23 cellular contexts compared by ENCODE assay signal in genomic region chr6:106802141-106802540, GRCh38.
DNase-seq lines count a peak whose midpoint lies in the region; ATAC-seq and TF ChIP-seq lines count a peak whose summit lies in the region.
"Had no signal": no experiment of that assay in that cellular context is flagged by ENCODE, and none has a peak within 500 bp of the region (broad histone marks: within the 10 kb centered on the region; RNA-seq: fewer than 3 reads in every experiment).

No MANE protein-coding gene starts in this region.

- no peaks in the 10 kb centered on the region for H3K9me2 ChIP-seq in SK-N-SH

- H3K4me2 ChIP-seq in SK-N-SH = no peak overlapping the region
- H3K4me2 ChIP-seq: KMS-11 had no signal

- ATAC-seq in GM21737 (IDR thresholded peaks at IDR 0.05; ENCODE audit: unreplicated experiment) = no peak
- ATAC-seq: GM12878 had no signal

- H3K36me3 ChIP-seq in SK-N-SH (replicated peaks in 1 of 2; ENCODE audit: control insufficient read depth in 1 of 2, insufficient read depth in 2 of 2, low read length in 1 of 2) = no peaks in the 10 kb centered on the region
- H3K36me3 ChIP-seq: BLaER1 treated with 17β-estradiol and CSF1 and Interleukin-3, amounts not matched to agents 10 nM and 100 nM; SJCRH30 had no signal

- H3K79me2 ChIP-seq in SK-N-SH (ENCODE audit: insufficient read depth) = no peaks in the 10 kb centered on the region

- TF ChIP-seq EP300 in SK-N-SH (IDR thresholded peaks at IDR 0.05; ENCODE audit: borderline replicate concordance in 1 of 2, low read depth in 1 of 2, low read length in 1 of 2) = no peak

- DNase-seq in NCI-H1092 (lab: John Stamatoyannopoulos, UW) (peak; percentile 7), SK-N-SH (peak; percentile 66), mesothelial cell of epicardium (ENCODE audit: low spot score in 2 of 2, unreplicated experiment in 2 of 2) (no peak), progenitor cell of endocrine pancreas (ENCODE audit: low spot score, unreplicated experiment) (no peak), midbrain (lab: John Stamatoyannopoulos, UW) (no peak), medulla oblongata (ENCODE audit: extremely low spot score) (no peak)
- DNase-seq: Caco-2; CD4-positive, alpha-beta memory T cell; DMS 273 treated with DMSO at 0.1 percent for 48 hours; DMS79 treated with DMSO at 0.1 percent for 48 hours; GM23248; HCEC 1CT; IMR-90; NCI-H187; NCI-H345; NCI-H524 treated with DMSO at 0.1 percent for 48 hours; NCI-H82; OCI-M1; SJCRH30 had no signal

- no peak overlapping the region for H3K4me3 ChIP-seq in SK-N-SH (ENCODE audit: low read depth in 2 of 2, low read length in 1 of 2)
- H3K4me3 ChIP-seq: BLaER1 treated with 17β-estradiol and CSF1 and Interleukin-3, amounts not matched to agents 10 nM and 100 nM; GM12878; GM23248; SJCRH30 had no signal

- H4K20me1 ChIP-seq in SK-N-SH (ENCODE audit: insufficient read depth) = no peaks in the 10 kb centered on the region
- H4K20me1 ChIP-seq: BLaER1 treated with 17β-estradiol and CSF1 and Interleukin-3, amounts not matched to agents 10 nM and 100 nM had no signal

- H3K4me1 Mint-ChIP-seq in mesothelial cell of epicardium (peaks cover 77% of the 10 kb centered on the region), progenitor cell of endocrine pancreas (ENCODE audit: low read depth) (peaks cover 70% of the 10 kb centered on the region)

- CTCF ChIA-PET in SK-N-SH (lab: Yijun Ruan, JAX) = interaction anchor here (0.7 to 2.8 kb wide), 3 partner anchors 18 to 195 kb away, joined by 3 to 8 read pairs (median 6); no protein-coding TSS in a partner anchor

- H3K4me1 ChIP-seq in SK-N-SH (ENCODE audit: control insufficient read depth in 1 of 2, insufficient read depth in 2 of 2, low read depth in 1 of 2, low read length in 1 of 2) = peaks cover 0 to 10% of the 10 kb centered on the region in 2 experiments; a peak in 1 of 4 replicates

- POLR2A ChIA-PET in SK-N-SH (lab: Yijun Ruan, JAX) = interaction anchor here (1.5 kb wide), 1 partner anchor 82 kb away, joined by 4 read pairs; no protein-coding TSS in a partner anchor

- TF ChIP-seq RAD21 in SK-N-SH (IDR thresholded peaks at IDR 0.05; ENCODE audit: low read length) = no peak

- H3K9ac ChIP-seq in SK-N-SH = no peak overlapping the region
- H3K9ac ChIP-seq: BLaER1 treated with 17β-estradiol and CSF1 and Interleukin-3, amounts not matched to agents 10 nM and 100 nM; GM23248; KMS-11 had no signal

- peaks cover 7% of the 10 kb centered on the region for H3K9me3 Mint-ChIP-seq in mesothelial cell of epicardium
- peaks cover 4% of the 10 kb centered on the region for H3K9me3 Mint-ChIP-seq in progenitor cell of endocrine pancreas (ENCODE audit: low read depth)

- no peaks in the 10 kb centered on the region for H3K27me3 Mint-ChIP-seq in mesothelial cell of epicardium (ENCODE audit: low read depth)
- no peaks in the 10 kb centered on the region for H3K27me3 Mint-ChIP-seq in progenitor cell of endocrine pancreas

- no peak overlapping the region for H2AFZ ChIP-seq in SK-N-SH (ENCODE audit: low read depth)
- H2AFZ ChIP-seq: GM23248 had no signal

- H3K36me3 Mint-ChIP-seq in mesothelial cell of epicardium = peaks cover 11% of the 10 kb centered on the region
- H3K36me3 Mint-ChIP-seq in progenitor cell of endocrine pancreas (ENCODE audit: insufficient read depth) = peaks cover 5% of the 10 kb centered on the region
- H3K36me3 Mint-ChIP-seq: CD4-positive, alpha-beta memory T cell had no signal

- 28% methylated on average over 5 of the region's 5 CpGs for WGBS in SK-N-SH (ENCODE audit: low lambda C conversion rate)

- no peaks in the 10 kb centered on the region for H3F3A ChIP-seq in SK-N-SH (replicated peaks; ENCODE audit: insufficient read depth)

- H3K27me3 ChIP-seq in SK-N-SH (ENCODE audit: insufficient read depth) = no peaks in the 10 kb centered on the region
- H3K27me3 ChIP-seq: SJCRH30 had no signal

- H3K9me3 ChIP-seq in SK-N-SH = no peaks in the 10 kb centered on the region

- TF ChIP-seq CTCF in SK-N-SH (IDR thresholded peaks at IDR 0.05) (no peak), mesothelial cell of epicardium (IDR thresholded peaks at IDR 0.05; ENCODE audit: unreplicated experiment) (no peak), progenitor cell of endocrine pancreas (IDR thresholded peaks at IDR 0.05; ENCODE audit: unreplicated experiment) (no peak)

- H3K27ac Mint-ChIP-seq in mesothelial cell of epicardium = peak overlapping the region; percentile 95
- peak overlapping the region; percentile 64 for H3K27ac Mint-ChIP-seq in progenitor cell of endocrine pancreas
- H3K27ac Mint-ChIP-seq: CD4-positive, alpha-beta memory T cell had no signal

- H3K27ac ChIP-seq in SK-N-SH (ENCODE audit: low read depth in 2 of 2, low read length in 1 of 2) = peak overlapping the region in 1 of 2 experiments; percentile 55; a peak in 2 of 4 replicates
- H3K27ac ChIP-seq: BLaER1 treated with 17β-estradiol and CSF1 and Interleukin-3, amounts not matched to agents 10 nM and 100 nM; GM23248; KMS-11; SJCRH30 had no signal

- no peak overlapping the region for H3K4me3 Mint-ChIP-seq in mesothelial cell of epicardium
- no peak overlapping the region for H3K4me3 Mint-ChIP-seq in progenitor cell of endocrine pancreas (ENCODE audit: low read depth)
- H3K4me3 Mint-ChIP-seq: CD4-positive, alpha-beta memory T cell had no signal

TF ChIP-seq in SK-N-SH, 30 proteins besides CTCF, POLR2A, EP300 and RAD21:
- no peak for TF ChIP-seq IRF3 (IDR thresholded peaks at IDR 0.05; ENCODE audit: low read depth, low read length)
- TF ChIP-seq SIN3A (IDR thresholded peaks at IDR 0.05; ENCODE audit: borderline replicate concordance, low read depth, low read length) = no peak
- no peak for TF ChIP-seq FOXJ3 (CRISPR knock-in tag; IDR thresholded peaks at IDR 0.05)
- peak; percentile 57; the same call in 1 of the 2 replicates for TF ChIP-seq MXI1 (IDR thresholded peaks at IDR 0.05; ENCODE audit: low read depth, low read length)
- no peak for TF ChIP-seq FOSL2 (IDR thresholded peaks at IDR 0.05; ENCODE audit: borderline replicate concordance, low read depth)
- TF ChIP-seq GATA2 (CRISPR knock-in tag; IDR thresholded peaks at IDR 0.05) = peak; percentile 63; the same call in 1 of the 2 replicates
- TF ChIP-seq NRF1 (IDR thresholded peaks at IDR 0.05; ENCODE audit: low read depth, low read length) = no peak
- no peak for TF ChIP-seq TCF12 (IDR thresholded peaks at IDR 0.05)

Comparison
In these comparisons a context has a peak if more than half of its experiments do, and no peak if none do; other contexts are left out.
1. DNase-seq: peak in NCI-H1092 (single experiment) and SK-N-SH (single experiment); none in mesothelial cell of epicardium (0 of 2), progenitor cell of endocrine pancreas (single experiment), midbrain (single experiment) and medulla oblongata (single experiment).